13 cellular contexts compared by ENCODE assay signal in the genomic region with DNA sequence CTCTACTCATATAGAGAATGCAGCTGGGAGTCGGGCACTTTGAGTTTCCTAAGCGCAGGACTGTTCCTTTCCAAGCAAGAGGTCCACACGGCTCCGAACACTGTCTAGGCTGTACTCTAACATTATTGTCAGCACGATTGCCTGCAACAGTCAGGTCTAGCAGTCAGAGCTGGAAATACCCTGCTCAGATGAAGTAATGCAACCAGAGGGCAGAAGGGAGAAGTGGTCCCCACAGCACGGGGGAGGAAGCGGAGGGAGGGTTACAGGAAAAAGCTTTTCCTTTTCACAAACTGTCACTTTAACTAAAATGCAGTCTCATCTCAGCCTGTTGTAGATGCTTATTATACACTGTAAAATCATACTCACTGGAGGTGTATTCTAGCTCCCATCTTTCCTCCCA.
DNase-seq lines count a peak whose midpoint lies in the region; ATAC-seq and TF ChIP-seq lines count a peak whose summit lies in the region.
"Had no signal": no experiment of that assay in that cellular context is flagged by ENCODE, and none has a peak within 500 bp of the region (broad histone marks: within the 10 kb centered on the region; RNA-seq: fewer than 3 reads in every experiment).

No MANE protein-coding gene starts in this region.

- CTCF ChIA-PET in activated CD4-positive, alpha-beta T cell treated with anti-CD3 and anti-CD28 coated beads, Interleukin-2, amount 10 ng/mL, durations not matched to agents 7 days and 5 days (lab: Charles Lee), result no interaction called here

- no peak for TF ChIP-seq CTCF in natural killer cell (IDR thresholded peaks at IDR 0.05)
- no peak for TF ChIP-seq CTCF in endothelial cell (IDR thresholded peaks at IDR 0.05; ENCODE audit: unreplicated experiment)

- H3K4me3 Mint-ChIP-seq in natural killer cell (no peak overlapping the region), endothelial cell (ENCODE audit: unreplicated experiment) (no peak overlapping the region)
- no peak overlapping the region for H3K4me3 Mint-ChIP-seq in activated CD4-positive, alpha-beta T cell treated with anti-CD3 and anti-CD28 coated beads, Interleukin-2, amount 10 ng/mL, durations not matched to agents 7 days and 5 days
- H3K4me3 Mint-ChIP-seq: activated naive CD8-positive, alpha-beta T cell; T-cell had no signal

- H3K4me1 Mint-ChIP-seq in natural killer cell (no peaks in the 10 kb centered on the region), endothelial cell (ENCODE audit: unreplicated experiment) (peaks cover 2% of the 10 kb centered on the region)
- H3K4me1 Mint-ChIP-seq in activated CD4-positive, alpha-beta T cell treated with anti-CD3 and anti-CD28 coated beads, Interleukin-2, amount 10 ng/mL, durations not matched to agents 7 days and 5 days, result peaks cover 8% of the 10 kb centered on the region
- H3K4me1 Mint-ChIP-seq: T-cell had no signal

- DNase-seq in NOMO-1 treated with DMSO at 0.1 percent for 48 hours (lab: John Stamatoyannopoulos, UW; ENCODE audit: unreplicated experiment) (peak; percentile 95), natural killer cell (no peak), endothelial cell (ENCODE audit: low spot score) (no peak), dermis blood vessel endothelial cell (no peak), NCI-H69 (lab: John Stamatoyannopoulos, UW) (no peak)
- no peak for DNase-seq in activated CD4-positive, alpha-beta T cell treated with anti-CD3 and anti-CD28 coated beads, Interleukin-2, amount 10 ng/mL, durations not matched to agents 7 days and 5 days
- DNase-seq: DMS53, kidney, NCI-H187 treated with DMSO at 0.1 percent for 48 hours had no signal

- POLR2A ChIA-PET in activated CD4-positive, alpha-beta T cell treated with anti-CD3 and anti-CD28 coated beads, Interleukin-2, amount 10 ng/mL, durations not matched to agents 7 days and 5 days (lab: Charles Lee), result no interaction called here

- peaks cover 22 to 27% of the 10 kb centered on the region in 2 donors for H3K27me3 Mint-ChIP-seq in natural killer cell (ENCODE audit: low read depth in 2 of 2)
- peaks cover 7% of the 10 kb centered on the region for H3K27me3 Mint-ChIP-seq in endothelial cell (ENCODE audit: unreplicated experiment)
- H3K27me3 Mint-ChIP-seq in activated CD4-positive, alpha-beta T cell treated with anti-CD3 and anti-CD28 coated beads, Interleukin-2, amount 10 ng/mL, durations not matched to agents 7 days and 5 days, result peaks cover 6% of the 10 kb centered on the region

- H3K27ac Mint-ChIP-seq in natural killer cell, result no peak overlapping the region
- no peak overlapping the region for H3K27ac Mint-ChIP-seq in endothelial cell (ENCODE audit: unreplicated experiment)
- H3K27ac Mint-ChIP-seq in activated CD4-positive, alpha-beta T cell treated with anti-CD3 and anti-CD28 coated beads, Interleukin-2, amount 10 ng/mL, durations not matched to agents 7 days and 5 days, result no peak overlapping the region
- H3K27ac Mint-ChIP-seq: activated naive CD8-positive, alpha-beta T cell; T-cell had no signal

- ATAC-seq in GM18858 (IDR thresholded peaks at IDR 0.05; ENCODE audit: unreplicated experiment) (peak; percentile 38), HG02642 (IDR thresholded peaks at IDR 0.05; ENCODE audit: poor library complexity, unreplicated experiment) (peak; percentile 46), natural killer cell (peak in 2 of 3 donors; percentile 54 to 70)
- ATAC-seq: T-cell had no signal

- no peaks in the 10 kb centered on the region for H3K9me3 Mint-ChIP-seq in natural killer cell
- no peaks in the 10 kb centered on the region for H3K9me3 Mint-ChIP-seq in endothelial cell (ENCODE audit: unreplicated experiment)
- no peaks in the 10 kb centered on the region for H3K9me3 Mint-ChIP-seq in activated CD4-positive, alpha-beta T cell treated with anti-CD3 and anti-CD28 coated beads, Interleukin-2, amount 10 ng/mL, durations not matched to agents 7 days and 5 days
- H3K9me3 Mint-ChIP-seq: T-cell had no signal

- intact Hi-C loops in natural killer cell (cut with micrococcal nuclease), result no loop called here

- no peaks in the 10 kb centered on the region for H3K36me3 Mint-ChIP-seq in natural killer cell
- H3K36me3 Mint-ChIP-seq in endothelial cell (ENCODE audit: low read depth, unreplicated experiment), result no peaks in the 10 kb centered on the region
- no peaks in the 10 kb centered on the region for H3K36me3 Mint-ChIP-seq in activated CD4-positive, alpha-beta T cell treated with anti-CD3 and anti-CD28 coated beads, Interleukin-2, amount 10 ng/mL, durations not matched to agents 7 days and 5 days (ENCODE audit: low read depth)
- H3K36me3 Mint-ChIP-seq: activated naive CD8-positive, alpha-beta T cell; T-cell had no signal
